In genomic region chr3:139319428-139320402, GRCh38 we compare ENCODE assay signal across 9 cellular contexts. TPM values are rescaled to one million over a fixed set of nuclear protein-coding genes. Genes with fewer than 3 reads are reported as not detected.
DNase-seq lines count a peak whose midpoint lies in the region; ATAC-seq and TF ChIP-seq lines count a peak whose summit lies in the region.
"Had no signal": no experiment of that assay in that cellular context is flagged by ENCODE, and none has a peak within 500 bp of the region (broad histone marks: within the 10 kb centered on the region; RNA-seq: fewer than 3 reads in every experiment).

No MANE protein-coding gene starts in this region.

- H3K9me3 Mint-ChIP-seq in CD14-positive monocyte (no peaks in the 10 kb centered on the region), glutamatergic neuron (ENCODE audit: unreplicated experiment) (no peaks in the 10 kb centered on the region)
- H3K9me3 Mint-ChIP-seq: activated T-helper 1 cell treated with anti-CD3 and anti-CD28 coated beads, Interleukin-12 subunit alpha, Interleukin-12 subunit beta, Interleukin-2, Interleukin-4 antibody, amounts not matched to agents 30 ng/mL and 10 ng/mL and 1 ng/mL, durations not matched to agents 14 hours and 24 hours and 36 hours had no signal

- H3K36me3 Mint-ChIP-seq in CD14-positive monocyte = no peaks in the 10 kb centered on the region
- no peaks in the 10 kb centered on the region for H3K36me3 Mint-ChIP-seq in glutamatergic neuron (ENCODE audit: unreplicated experiment)

- H3K4me3 Mint-ChIP-seq in CD14-positive monocyte = no peak overlapping the region
- no peak overlapping the region for H3K4me3 Mint-ChIP-seq in glutamatergic neuron (ENCODE audit: unreplicated experiment)
- H3K4me3 Mint-ChIP-seq: activated T-helper 1 cell treated with anti-CD3 and anti-CD28 coated beads, Interleukin-12 subunit alpha, Interleukin-12 subunit beta, Interleukin-2, Interleukin-4 antibody, amounts not matched to agents 30 ng/mL and 10 ng/mL and 1 ng/mL, durations not matched to agents 14 hours and 24 hours and 36 hours had no signal

- no peaks in the 10 kb centered on the region for H3K4me1 Mint-ChIP-seq in CD14-positive monocyte
- H3K4me1 Mint-ChIP-seq in glutamatergic neuron (ENCODE audit: low read depth, unreplicated experiment) = no peaks in the 10 kb centered on the region

- in situ Hi-C loops in GM13977 (cut with MboI; ENCODE audit: low pct_unique_long_range_greater_than_20kb, low sequenced_read_pairs, unreplicated experiment) = loop anchor here (25.0 kb wide), 1 partner anchor 382 kb away; the partner anchor contains the start of genes FOXL2 and FOXL2NB

- intact Hi-C loops in CD14-positive monocyte (cut with micrococcal nuclease) = no loop called here

- H3K27me3 Mint-ChIP-seq in CD14-positive monocyte (ENCODE audit: low read depth in 3 of 3) (peaks cover 3 to 12% (median 10%) of the 10 kb centered on the region in 3 donors), glutamatergic neuron (ENCODE audit: unreplicated experiment) (no peaks in the 10 kb centered on the region)

- no peak overlapping the region for H3K27ac Mint-ChIP-seq in CD14-positive monocyte
- H3K27ac Mint-ChIP-seq in glutamatergic neuron (ENCODE audit: unreplicated experiment) = no peak overlapping the region
- H3K27ac Mint-ChIP-seq: activated T-helper 1 cell treated with anti-CD3 and anti-CD28 coated beads, Interleukin-12 subunit alpha, Interleukin-12 subunit beta, Interleukin-2, Interleukin-4 antibody, amounts not matched to agents 30 ng/mL and 10 ng/mL and 1 ng/mL, durations not matched to agents 14 hours and 24 hours and 36 hours had no signal

- no peak for ATAC-seq in HG03432 (IDR thresholded peaks at IDR 0.05; ENCODE audit: unreplicated experiment)

- TF ChIP-seq CTCF in CD14-positive monocyte (IDR thresholded peaks at IDR 0.05) (peak; percentile 12), GM13977 (IDR thresholded peaks at IDR 0.05; ENCODE audit: extremely low read depth, insufficient read depth, missing control alignments) (peak; percentile 32), glutamatergic neuron (IDR thresholded peaks at IDR 0.05; ENCODE audit: partially characterized antibody, unreplicated experiment) (peak; percentile 37)

- DNase-seq in CD14-positive monocyte (ENCODE audit: low spot score) = no peak
- no peak for DNase-seq in GM13977 (ENCODE audit: low spot score)
- peak; percentile 18 for DNase-seq in RKO (ENCODE audit: low spot score)
- DNase-seq in glutamatergic neuron = peak; percentile 64
- DNase-seq in CD1c-positive myeloid dendritic cell (ENCODE audit: extremely low spot score) = no peak
- DNase-seq in LoVo (ENCODE audit: low spot score) = no peak
- no peak for DNase-seq in midbrain (lab: John Stamatoyannopoulos, UW)

RNA-seq across cellular contexts. Expression of gene MRPS22, which starts 24.1 kb away (rescaled TPM):
- 10 to 100 TPM; 39.0 to 43.2 TPM for polyA plus RNA-seq in CD14-positive monocyte
- 28.7 TPM for total RNA-seq in glutamatergic neuron (ENCODE audit: unreplicated experiment)

Comparison
In these comparisons a context has a peak if more than half of its experiments do, and no peak if none do; other contexts are left out.
1. DNase-seq: peak in RKO (single experiment) and glutamatergic neuron (single experiment); none in CD14-positive monocyte (single experiment), GM13977 (single experiment), CD1c-positive myeloid dendritic cell (single experiment), LoVo (single experiment) and midbrain (single experiment).
2. Peak in every context shown above with its lines, with median percentiles within 50 percentile points of each other: CTCF ChIP-seq.